In the genomic region with DNA sequence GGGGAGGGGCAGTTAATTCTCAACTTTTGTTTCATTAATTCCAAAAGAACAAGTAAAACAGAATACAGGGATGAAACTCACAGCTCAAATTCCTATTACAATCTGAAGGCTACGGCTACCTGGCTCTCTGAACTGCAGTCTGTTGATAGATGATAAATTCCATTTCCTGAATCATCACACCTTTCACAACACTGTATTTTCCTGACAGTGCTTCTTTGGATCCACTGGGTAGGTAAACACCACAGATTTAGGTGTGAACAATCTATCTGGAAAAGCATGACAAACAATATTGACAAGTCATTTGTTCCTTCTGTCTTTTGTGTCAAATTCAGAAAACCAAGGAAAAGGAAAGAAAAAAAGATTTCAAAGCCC, we compare ENCODE assay signal across 1 cellular context.
TF ChIP-seq lines count a peak whose summit lies in the region.

No MANE protein-coding gene starts in this region.

TF ChIP-seq in H1, 55 proteins besides CTCF, POLR2A, EP300 and RAD21:
- TF ChIP-seq RXRA (IDR thresholded peaks at IDR 0.05; ENCODE audit: insufficient read depth, low read depth, low read length): no peak
- no peak for TF ChIP-seq EGR1 (IDR thresholded peaks at IDR 0.05; ENCODE audit: borderline replicate concordance, low read depth, low read length)
- no peak for TF ChIP-seq GABPA (IDR thresholded peaks at IDR 0.05; ENCODE audit: borderline replicate concordance, insufficient read depth, low read length)
- no peak for TF ChIP-seq POU5F1 (IDR thresholded peaks at IDR 0.05; ENCODE audit: low read depth, low read length)
- no peak for TF ChIP-seq BACH1 (IDR thresholded peaks at IDR 0.05; ENCODE audit: low read length)
- no peak for TF ChIP-seq PHF8 (conservative IDR thresholded peaks at IDR 0.05; ENCODE audit: low read depth, low read length)
